Comparison of ENCODE assay signal across 17 cellular contexts in the genomic region with DNA sequence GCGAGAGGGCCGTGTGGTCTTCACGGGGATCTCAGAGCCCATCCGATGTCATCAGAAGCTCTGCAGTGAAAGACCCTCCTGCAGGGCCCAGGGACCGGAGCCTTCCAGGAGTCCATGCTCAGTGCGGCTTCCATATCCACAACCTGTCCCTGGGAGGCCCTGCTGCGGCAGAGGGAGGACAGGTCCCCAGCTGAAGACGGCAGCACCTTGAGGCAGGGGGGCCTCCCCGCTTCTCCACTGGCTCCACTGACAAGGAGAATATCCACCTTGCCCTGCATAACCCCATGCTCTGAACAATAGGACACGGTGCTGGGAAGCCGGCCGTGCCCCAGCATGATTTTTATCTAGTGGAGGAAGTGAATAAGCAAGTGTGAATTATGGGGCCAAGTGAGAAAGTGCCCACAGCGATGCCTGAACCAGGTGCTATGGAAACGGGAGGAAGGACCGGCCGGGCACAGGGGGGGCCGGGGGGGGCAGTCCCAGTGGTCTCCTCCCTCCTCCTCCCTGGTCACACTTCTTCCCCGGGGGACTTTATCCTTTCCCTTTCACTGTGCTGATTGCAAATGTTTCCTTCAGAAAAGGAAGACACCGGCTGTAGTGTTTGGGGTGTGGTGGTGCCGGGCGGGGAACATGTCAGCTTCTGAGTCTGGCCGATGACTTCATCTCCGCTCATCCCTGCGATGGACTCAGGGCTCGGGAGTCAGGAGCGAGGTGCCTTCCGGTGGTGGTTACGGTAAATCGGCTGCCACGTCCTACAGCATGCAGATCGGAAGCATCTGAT.
DNase-seq lines count a peak whose midpoint lies in the region; ATAC-seq and TF ChIP-seq lines count a peak whose summit lies in the region.
"Had no signal": no experiment of that assay in that cellular context is flagged by ENCODE, and none has a peak within 500 bp of the region (broad histone marks: within the 10 kb centered on the region; RNA-seq: fewer than 3 reads in every experiment).

No MANE protein-coding gene starts in this region.

- H2BK5ac ChIP-seq in mesendoderm (ENCODE audit: low read length) = no peak overlapping the region

- TF ChIP-seq CTCF in heart right ventricle (IDR thresholded peaks at IDR 0.05) = no peak
- no peak for TF ChIP-seq CTCF in MCF 10A (IDR thresholded peaks at IDR 0.05; ENCODE audit: unreplicated experiment)

- no peak overlapping the region for H3K56ac ChIP-seq in mesendoderm (ENCODE audit: low read length)

- no peak overlapping the region for H3K4ac ChIP-seq in mesendoderm (ENCODE audit: low read depth, low read length)

- H3K4me3 Mint-ChIP-seq in MCF 10A (ENCODE audit: unreplicated experiment) = peak overlapping the region; percentile 10
- H3K4me3 Mint-ChIP-seq: activated T-cell treated with anti-CD3 and anti-CD28 coated beads, Interleukin-2, amount 50 U/mL, for 4 hours; central memory CD8-positive, alpha-beta T cell; naive thymus-derived CD8-positive, alpha-beta T cell had no signal

- H3K36me3 ChIP-seq in heart right ventricle = no peaks in the 10 kb centered on the region
- H3K36me3 ChIP-seq in mesendoderm (ENCODE audit: control insufficient read depth, insufficient read depth, low read length) = no peaks in the 10 kb centered on the region
- no peaks in the 10 kb centered on the region for H3K36me3 ChIP-seq in aorta (ENCODE audit: control insufficient read depth in 1 of 2, insufficient read depth in 2 of 2, low read length in 1 of 2)

- H4K8ac ChIP-seq in mesendoderm (ENCODE audit: low read depth, low read length) = no peak overlapping the region

- 49 to 54% methylated on average over 31 of the region's 31 CpGs for WGBS in heart right ventricle, 2 donors
- WGBS in mesendoderm (ENCODE audit: extremely low coverage, insufficient coverage, low lambda C conversion rate) = no CpG with 5 or more reads among the region's 31 CpGs
- WGBS in aorta, 2 donors = 75 to 76% methylated on average over 29 to 31 of the region's 31 CpGs

- peaks cover 0 to 8% (median 0%) of the 10 kb centered on the region in 9 donors for H3K4me1 ChIP-seq in heart right ventricle
- H3K4me1 ChIP-seq in mesendoderm (ENCODE audit: control insufficient read depth, low read depth, low read length) = no peaks in the 10 kb centered on the region
- H3K4me1 ChIP-seq in aorta (ENCODE audit: control insufficient read depth in 1 of 2, insufficient read depth in 2 of 2, low read length in 2 of 2) = no peaks in the 10 kb centered on the region

- H3K18ac ChIP-seq in mesendoderm (ENCODE audit: low read length) = no peak overlapping the region

- intact Hi-C loops in heart right ventricle (cut with DNase I) (loop anchor here in 1 of 10 donors (10.0 kb wide), 1 partner anchor 318 kb away; the partner anchor contains the start of gene DLL1), Right ventricle myocardium inferior (cut with DNase I) (no loop called here), MCF 10A (cut with micrococcal nuclease) (no loop called here), aorta (cut with DNase I) (no loop called here)

- no peak overlapping the region for H3K23ac ChIP-seq in mesendoderm (ENCODE audit: low read length)

- no peak overlapping the region for H2BK15ac ChIP-seq in mesendoderm (replicated peaks; ENCODE audit: low read depth)

- no peak for DNase-seq in heart right ventricle
- no peak for DNase-seq in Right ventricle myocardium inferior (ENCODE audit: missing footprints)
- peak; percentile 57 for DNase-seq in MCF 10A (ENCODE audit: unreplicated experiment)
- DNase-seq in mesendoderm = peak; percentile 21
- DNase-seq in aorta = peak; percentile 33 to 69
- no peak for DNase-seq in NCI-H128 (lab: John Stamatoyannopoulos, UW; ENCODE audit: unreplicated experiment)
- DNase-seq: activated CD4-positive, alpha-beta T cell treated with anti-CD3 and anti-CD28 coated beads, Interleukin-2, amount 50 U/mL, for 1 hour; activated T-cell treated with anti-CD3 and anti-CD28 coated beads, Interleukin-2, amount 50 U/mL, for 4 hours; effector memory CD4-positive, alpha-beta T cell; foreskin fibroblast had no signal

- no peak overlapping the region for H2AK5ac ChIP-seq in mesendoderm (ENCODE audit: low read length)

- H3K79me1 ChIP-seq in mesendoderm (ENCODE audit: low read length) = no peaks in the 10 kb centered on the region

- no TSS peak for BruUV-seq in MCF 10A (replicated peaks; lab: Mats Ljungman, UMichigan)

- no peak overlapping the region for H3K4me2 ChIP-seq in mesendoderm (ENCODE audit: low read length)

- no peaks in the 10 kb centered on the region for H3K36me3 Mint-ChIP-seq in MCF 10A (ENCODE audit: insufficient read depth, unreplicated experiment)
- H3K36me3 Mint-ChIP-seq: naive thymus-derived CD8-positive, alpha-beta T cell had no signal

- no peak overlapping the region for H4K5ac ChIP-seq in mesendoderm (ENCODE audit: low read length)

- ATAC-seq in heart right ventricle (peak in 7 of 8 donors; percentile 26 to 63 (median 51)), Right ventricle myocardium inferior (no peak), aorta (ENCODE audit: low FRiP score) (no peak), HG02763 (IDR thresholded peaks at IDR 0.05; ENCODE audit: unreplicated experiment) (no peak), HG03378 (IDR thresholded peaks at IDR 0.05; ENCODE audit: unreplicated experiment) (no peak)
- ATAC-seq: activated T-cell treated with anti-CD3 and anti-CD28 coated beads, Interleukin-2, amount 50 U/mL, for 4 hours; GM12878; naive thymus-derived CD8-positive, alpha-beta T cell had no signal

- H3K9me3 Mint-ChIP-seq in MCF 10A (ENCODE audit: unreplicated experiment) = no peaks in the 10 kb centered on the region
- H3K9me3 Mint-ChIP-seq: activated T-cell treated with anti-CD3 and anti-CD28 coated beads, Interleukin-2, amount 50 U/mL, for 4 hours; central memory CD8-positive, alpha-beta T cell had no signal

- POLR2A ChIA-PET in MCF 10A (lab: Yijun Ruan, JAX) = no interaction called here

- H3K27me3 ChIP-seq in heart right ventricle (peaks cover 0 to 16% (median 5%) of the 10 kb centered on the region in 7 donors), mesendoderm (ENCODE audit: insufficient read depth, low read length, poor library complexity) (no peaks in the 10 kb centered on the region), aorta (ENCODE audit: control insufficient read depth in 1 of 2, insufficient read depth in 2 of 2, low read length in 1 of 2) (no peaks in the 10 kb centered on the region)

- H3K27ac ChIP-seq in heart right ventricle (no peak overlapping the region), mesendoderm (ENCODE audit: low read depth, low read length) (no peak overlapping the region), aorta (ENCODE audit: low read depth in 1 of 2, low read length in 2 of 2) (no peak overlapping the region)
- H3K27ac ChIP-seq: SK-N-MC had no signal

- H3K79me2 ChIP-seq in mesendoderm (ENCODE audit: control insufficient read depth, insufficient read depth, low read length) = no peaks in the 10 kb centered on the region

- no peak overlapping the region for H3K9ac ChIP-seq in mesendoderm (ENCODE audit: low read length)

- H3K9me3 ChIP-seq in heart right ventricle (no peaks in the 10 kb centered on the region), aorta (ENCODE audit: control insufficient read depth, low read length) (no peaks in the 10 kb centered on the region)

- H3K4me1 Mint-ChIP-seq in MCF 10A (ENCODE audit: insufficient read depth, unreplicated experiment) = peaks cover 8% of the 10 kb centered on the region

- no peak overlapping the region for H2BK120ac ChIP-seq in mesendoderm (ENCODE audit: low read depth, low read length)

- CTCF ChIA-PET in MCF 10A (lab: Yijun Ruan, JAX) = no interaction called here

- H3K4me3 ChIP-seq in heart right ventricle (no peak overlapping the region), mesendoderm (ENCODE audit: low read length) (no peak overlapping the region), aorta (ENCODE audit: low read length in 2 of 2) (no peak overlapping the region)
- H3K4me3 ChIP-seq: GM12878, lung, SK-N-MC had no signal

- no peak overlapping the region for H3K27ac Mint-ChIP-seq in MCF 10A (ENCODE audit: low read depth, unreplicated experiment)

- peaks cover 7% of the 10 kb centered on the region for H3K27me3 Mint-ChIP-seq in MCF 10A (ENCODE audit: insufficient read depth, unreplicated experiment)

Comparison
In these comparisons a context has a peak if more than half of its experiments do, and no peak if none do; other contexts are left out.
1. ATAC-seq: peak in heart right ventricle (7 of 8); none in Right ventricle myocardium inferior (single experiment), aorta (single experiment), HG02763 (single experiment) and HG03378 (single experiment).
2. DNase-seq: peak in MCF 10A (single experiment), mesendoderm (single experiment) and aorta (2 of 2); none in heart right ventricle (0 of 2), Right ventricle myocardium inferior (single experiment) and NCI-H128 (single experiment).